ENCODE assay signal across 8 cellular contexts in the genomic region with DNA sequence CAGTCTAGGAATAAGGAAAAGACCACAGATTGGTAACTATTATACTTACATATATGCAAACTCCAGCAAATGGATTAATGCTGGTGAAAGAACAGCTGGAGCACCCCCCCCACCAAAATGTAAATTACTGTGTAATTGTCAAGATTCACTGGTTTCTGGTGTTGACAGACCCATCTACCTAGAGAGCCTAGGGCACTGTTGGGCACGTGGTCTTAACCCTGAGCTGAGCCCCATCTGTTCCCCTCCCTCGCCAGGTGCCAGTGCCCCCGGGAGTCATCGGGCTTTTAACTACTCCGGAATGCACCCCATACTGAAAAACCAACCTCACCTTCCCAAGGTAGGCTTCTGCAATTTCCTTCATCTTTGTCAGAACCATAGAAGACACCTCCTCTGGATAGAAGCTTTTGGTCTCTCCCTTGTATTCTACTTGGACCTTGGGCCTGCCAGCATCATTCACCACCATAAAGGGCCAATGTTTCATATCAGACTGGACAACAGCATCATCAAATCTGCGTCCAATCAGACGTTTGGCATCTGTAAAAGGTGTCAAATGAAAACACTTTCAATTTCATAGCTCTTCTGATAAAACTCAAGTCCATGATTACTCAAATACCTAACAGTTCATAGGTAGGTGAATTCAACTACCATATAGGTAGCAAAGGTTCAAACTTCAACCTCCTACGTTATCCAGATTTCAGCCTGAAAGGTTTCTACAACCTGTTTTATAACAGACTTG. TPM values are rescaled to one million over a fixed set of nuclear protein-coding genes. Genes with fewer than 3 reads are reported as not detected.
DNase-seq lines count a peak whose midpoint lies in the region; ATAC-seq, FAIRE-seq and TF ChIP-seq lines count a peak whose summit lies in the region.

No MANE protein-coding gene starts in this region.

- peak overlapping the region; percentile 99 for H3K4me3 Mint-ChIP-seq in activated naive CD8-positive, alpha-beta T cell

- peak overlapping the region; percentile 100 for H3K27ac Mint-ChIP-seq in activated naive CD8-positive, alpha-beta T cell

- no peak for DNase-seq in A549 (ENCODE audit: low read depth in 1 of 2, low spot score in 1 of 2)
- DNase-seq in H7 = no peak
- no peak for DNase-seq in kidney epithelial cell (ENCODE audit: low read depth)
- DNase-seq in superior temporal gyrus (ENCODE audit: extremely low spot score) = peak; percentile 22
- DNase-seq in NCI-H1105 treated with DMSO at 0.1 percent for 48 hours (lab: John Stamatoyannopoulos, UW) = no peak
- no peak for DNase-seq in inferior parietal cortex (ENCODE audit: extremely low spot score)

- peaks cover 43% of the 10 kb centered on the region for H3K36me3 Mint-ChIP-seq in activated naive CD8-positive, alpha-beta T cell

- H3K4me1 Mint-ChIP-seq in activated naive CD8-positive, alpha-beta T cell (ENCODE audit: low read depth) = peaks cover 53% of the 10 kb centered on the region

- TF ChIP-seq RAD21 in A549 (conservative IDR thresholded peaks at IDR 0.05 in 1 of 2, IDR thresholded peaks at IDR 0.05 in 1 of 2) = no peak

- H3K4me2 ChIP-seq in A549 = peak overlapping the region; percentile 91

- CTCF ChIA-PET in A549 (lab: Yijun Ruan, JAX) = no interaction called here

- peak overlapping the region; percentile 98 for H3K4me3 ChIP-seq in A549
- H3K4me3 ChIP-seq in H7 (ENCODE audit: insufficient read depth, low read depth, low read length) = peak overlapping the region; percentile 98
- peak overlapping the region; percentile 98 for H3K4me3 ChIP-seq in kidney epithelial cell (ENCODE audit: low read depth, low read length)

- peaks cover 48% of the 10 kb centered on the region for H3K36me3 ChIP-seq in H7 (replicated peaks; ENCODE audit: control insufficient read depth, insufficient read depth, low read length)
- H3K36me3 ChIP-seq in kidney epithelial cell (ENCODE audit: control insufficient read depth, insufficient read depth, low read length) = peaks cover 7% of the 10 kb centered on the region

- TF ChIP-seq CTCF in A549 (IDR thresholded peaks at IDR 0.05) = no peak
- TF ChIP-seq CTCF in kidney epithelial cell (IDR thresholded peaks at IDR 0.05; ENCODE audit: insufficient read depth, low read length, poor library complexity, severe bottlenecking) = no peak

- no peak for ATAC-seq in A549
- ATAC-seq in GM18861 (IDR thresholded peaks at IDR 0.05; ENCODE audit: unreplicated experiment) = no peak

- H3K27me3 Mint-ChIP-seq in activated naive CD8-positive, alpha-beta T cell = no peaks in the 10 kb centered on the region

- POLR2A ChIA-PET in A549 (lab: Yijun Ruan, JAX) = no interaction called here

- H3K27ac ChIP-seq in A549 = peak overlapping the region; percentile 98 to 100

- H3K9me3 ChIP-seq in A549 = no peaks in the 10 kb centered on the region

- WGBS in A549 (ENCODE audit: missing lambda C conversion rate) = 1% methylated on average over 8 of the region's 8 CpGs

- H3K4me1 ChIP-seq in A549 = peaks cover 53% of the 10 kb centered on the region

- no peak for TF ChIP-seq POLR2A in A549 (IDR thresholded peaks at IDR 0.05; ENCODE audit: low read length)

- no peak for FAIRE-seq in A549 (lab: Jason Lieb, UNC)

- no peaks in the 10 kb centered on the region for H3K9me3 Mint-ChIP-seq in activated naive CD8-positive, alpha-beta T cell (ENCODE audit: low read depth)

- H3K27me3 ChIP-seq in H7 (ENCODE audit: control insufficient read depth, insufficient read depth, low read length) = no peaks in the 10 kb centered on the region
- no peaks in the 10 kb centered on the region for H3K27me3 ChIP-seq in kidney epithelial cell (ENCODE audit: control insufficient read depth, insufficient read depth, low read length)

- TF ChIP-seq EP300 in A549 (IDR thresholded peaks at IDR 0.05) = no peak

TF ChIP-seq in A549, 52 proteins besides CTCF, POLR2A, EP300 and RAD21:
- TF ChIP-seq JUN (IDR thresholded peaks at IDR 0.05) (peak in 1 of 2 experiments; percentile 15; a peak in 1 of 5 replicates), TFCP2L1 (CRISPR knock-in tag; IDR thresholded peaks at IDR 0.05) (no peak), KDM5A (IDR thresholded peaks at IDR 0.05) (no peak), NFE2L2 (conservative IDR thresholded peaks at IDR 0.05; ENCODE audit: low read length) (no peak)
TF ChIP-seq in A549: peak in this region for 1.

RNA-seq across cellular contexts. Expression of a gene that starts 1.5 kb away (rescaled TPM):
- polyA plus RNA-seq in A549 (2011; rRNA removed) = 1,869 and 3,170 TPM in 2 replicates
- polyA plus RNA-seq in A549 (2012; cell fraction: cytosol; rRNA removed) = 2,142 and 2,722 TPM in 2 replicates
- polyA plus RNA-seq in A549 (2012; cell fraction: nucleus; rRNA removed) = 1,338 and 1,457 TPM in 2 replicates
- polyA plus RNA-seq in A549 (2017; fragmentation: RNase III; extraction: RNeasy Plus Mini Kit Qiagen cat#74134 plus additional on column Dnase treatment) = 1,648 to 2,282 TPM (median 2,091 TPM) in 3 replicates
- 1,549 and 2,541 TPM in 2 replicates for polyA minus RNA-seq in A549 (2011; rRNA and poly(A)+ RNA removed)
- 2,498 and 3,375 TPM in 2 replicates for total RNA-seq in H7 (2014; rRNA removed; shearing (Covaris generic))
- total RNA-seq in kidney epithelial cell = 1,290 and 1,738 TPM in 2 replicates
